1 cellular context compared by ENCODE assay signal in the genomic region with DNA sequence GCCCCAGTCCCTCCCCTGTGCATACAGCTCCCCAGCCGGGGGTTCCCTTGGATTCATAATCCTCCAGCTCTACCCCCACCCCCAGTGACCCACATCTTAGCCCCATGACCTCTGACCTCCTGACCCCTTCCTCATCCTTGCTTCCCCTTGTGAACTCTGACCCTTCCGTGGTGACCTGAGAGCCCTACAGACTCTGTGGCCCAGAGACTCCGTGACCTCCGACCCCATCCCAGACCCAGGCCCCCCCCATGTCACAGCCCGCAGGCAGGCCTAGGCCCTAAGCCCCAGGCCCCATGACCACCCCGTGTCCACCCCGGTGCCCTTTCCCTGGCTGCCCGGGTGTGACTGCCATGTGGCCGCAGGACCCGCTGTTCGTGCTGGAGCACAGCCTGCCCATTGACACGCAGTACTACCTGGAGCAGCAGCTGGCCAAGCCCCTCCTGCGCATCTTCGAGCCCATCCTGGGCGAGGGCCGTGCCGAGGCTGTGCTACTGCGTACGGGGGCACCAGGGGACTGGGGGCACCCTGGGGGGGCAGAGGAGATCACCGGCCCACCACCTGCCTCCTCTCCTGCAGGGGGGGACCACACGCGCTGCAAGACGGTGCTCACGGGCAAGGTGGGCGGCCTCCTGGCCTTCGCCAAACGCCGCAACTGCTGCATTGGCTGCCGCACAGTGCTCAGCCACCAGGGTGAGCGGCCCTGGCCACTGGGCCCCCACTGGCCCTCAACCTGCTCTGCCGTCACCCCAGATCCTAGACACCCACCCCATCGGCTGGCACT.
TF ChIP-seq lines count a peak whose summit lies in the region.

No MANE protein-coding gene starts in this region.

TF ChIP-seq in H1, 55 proteins besides CTCF, POLR2A, EP300 and RAD21:
- TF ChIP-seq RXRA (IDR thresholded peaks at IDR 0.05; ENCODE audit: insufficient read depth, low read depth, low read length) (no peak), TAF1 (IDR thresholded peaks at IDR 0.05; ENCODE audit: low read depth, low read length) (no peak), TBP (IDR thresholded peaks at IDR 0.05; ENCODE audit: low read depth, low read length) (no peak), CTBP2 (IDR thresholded peaks at IDR 0.05; ENCODE audit: borderline replicate concordance, insufficient read depth, insufficient read length, low read length) (no peak), GTF2F1 (IDR thresholded peaks at IDR 0.05; ENCODE audit: borderline replicate concordance, low read depth, low read length) (no peak), RNF2 (IDR thresholded peaks at IDR 0.05; ENCODE audit: borderline replicate concordance, low read depth, low read length, missing control alignments, poor library complexity, severe bottlenecking) (no peak), CHD1 (IDR thresholded peaks at IDR 0.05; ENCODE audit: low read depth, low read length) (no peak)
